In genomic region chr3:26753109-26753508, GRCh38 we compare ENCODE assay signal across 27 cellular contexts.
"Had no signal": no experiment of that assay in that cellular context is flagged by ENCODE, and none has a peak within 500 bp of the region (broad histone marks: within the 10 kb centered on the region; RNA-seq: fewer than 3 reads in every experiment).

No MANE protein-coding gene starts in this region.

- H3K4me1 Mint-ChIP-seq: activated CD4-positive, alpha-beta T cell treated with anti-CD3 and anti-CD28 coated beads for 36 hours; activated CD4-positive, alpha-beta T cell treated with anti-CD3 and anti-CD28 coated beads, Interleukin-2, amount 10 ng/mL, durations not matched to agents 24 days and 14 days; activated CD8-positive, alpha-beta memory T cell treated with anti-CD3 and anti-CD28 coated beads, Interleukin-2, amount 10 ng/mL, durations not matched to agents 7 days and 5 days had no signal

- H3K36me3 Mint-ChIP-seq: activated CD4-positive, alpha-beta memory T cell treated with anti-CD3 and anti-CD28 coated beads for 36 hours; activated CD8-positive, alpha-beta memory T cell treated with anti-CD3 and anti-CD28 coated beads, Interleukin-2, amount 10 ng/mL, durations not matched to agents 7 days and 5 days; activated naive CD8-positive, alpha-beta T cell had no signal

- DNase-seq: activated CD4-positive, alpha-beta memory T cell treated with anti-CD3 and anti-CD28 coated beads for 36 hours; activated CD4-positive, alpha-beta T cell treated with anti-CD3 and anti-CD28 coated beads for 36 hours; activated CD4-positive, alpha-beta T cell treated with anti-CD3 and anti-CD28 coated beads, Interleukin-2, amount 10 ng/mL, durations not matched to agents 24 days and 14 days; activated CD4-positive, CD25-positive, alpha-beta regulatory T cell; activated CD4-positive, CD25-positive, alpha-beta regulatory T cell treated with anti-CD3 and anti-CD28 coated beads, Interleukin-2, amount 50 U/mL, for 72 hours; activated CD8-positive, alpha-beta memory T cell treated with anti-CD3 and anti-CD28 coated beads, Interleukin-2, amount 10 ng/mL, durations not matched to agents 7 days and 5 days; activated CD8-positive, alpha-beta memory T cell treated with anti-CD3 and anti-CD28 coated beads, Interleukin-2, amount 50 U/mL, for 4 hours; activated CD8-positive, alpha-beta T cell treated with anti-CD3 and anti-CD28 coated beads, Interleukin-2, amount 10 ng/mL, durations not matched to agents 7 days and 5 days; activated effector memory CD4-positive, alpha-beta T cell treated with Interleukin-2 at 50 U/mL for 16 hours; activated gamma-delta T cell treated with Interleukin-2 at 50 U/mL for 16 hours; activated naive CD4-positive, alpha-beta T cell treated with anti-CD3 and anti-CD28 coated beads, Interleukin-2, amount 50 U/mL, for 16 hours; activated naive CD4-positive, alpha-beta T cell treated with Interleukin-2 at 50 U/mL for 16 hours; activated T-cell treated with anti-CD3 and anti-CD28 coated beads, Interleukin-2, amount 50 U/mL, for 24 hours; activated T-cell treated with anti-CD3 and anti-CD28 coated beads, Interleukin-2, amount 50 U/mL, for 72 hours; amniotic stem cell; anterior cingulate cortex; brain microvascular endothelial cell; caudate nucleus; cortex of kidney; dermis blood vessel endothelial cell; effector CD8-positive, alpha-beta T cell; esophagus squamous epithelium; foreskin melanocyte; T-helper 2 cell had no signal

- H3K27ac Mint-ChIP-seq: activated CD4-positive, alpha-beta memory T cell treated with anti-CD3 and anti-CD28 coated beads for 36 hours; activated CD4-positive, alpha-beta T cell treated with anti-CD3 and anti-CD28 coated beads for 36 hours; activated CD4-positive, alpha-beta T cell treated with anti-CD3 and anti-CD28 coated beads, Interleukin-2, amount 10 ng/mL, durations not matched to agents 24 days and 14 days; activated CD8-positive, alpha-beta memory T cell treated with anti-CD3 and anti-CD28 coated beads, Interleukin-2, amount 10 ng/mL, durations not matched to agents 7 days and 5 days; activated CD8-positive, alpha-beta T cell treated with anti-CD3 and anti-CD28 coated beads, Interleukin-2, amount 10 ng/mL, durations not matched to agents 7 days and 5 days; activated naive CD8-positive, alpha-beta T cell; activated T-cell treated with anti-CD3 and anti-CD28 coated beads, Interleukin-2, amount 50 U/mL, for 24 hours; activated T-cell treated with anti-CD3 and anti-CD28 coated beads, Interleukin-2, amount 50 U/mL, for 72 hours had no signal

- H3K4me3 ChIP-seq: esophagus squamous epithelium, gastroesophageal sphincter had no signal

- H3K27me3 Mint-ChIP-seq: activated CD4-positive, alpha-beta memory T cell treated with anti-CD3 and anti-CD28 coated beads for 36 hours; activated CD4-positive, alpha-beta T cell treated with anti-CD3 and anti-CD28 coated beads for 36 hours; activated CD4-positive, alpha-beta T cell treated with anti-CD3 and anti-CD28 coated beads, Interleukin-2, amount 10 ng/mL, durations not matched to agents 24 days and 14 days; activated CD8-positive, alpha-beta memory T cell treated with anti-CD3 and anti-CD28 coated beads, Interleukin-2, amount 10 ng/mL, durations not matched to agents 7 days and 5 days; activated naive CD8-positive, alpha-beta T cell; activated T-cell treated with anti-CD3 and anti-CD28 coated beads, Interleukin-2, amount 50 U/mL, for 24 hours had no signal

- H3K4me1 ChIP-seq: esophagus squamous epithelium had no signal

- H3K36me3 ChIP-seq: brain microvascular endothelial cell, esophagus squamous epithelium, gastroesophageal sphincter had no signal

- H3K4me3 Mint-ChIP-seq: activated CD4-positive, alpha-beta memory T cell treated with anti-CD3 and anti-CD28 coated beads for 36 hours; activated CD4-positive, alpha-beta T cell treated with anti-CD3 and anti-CD28 coated beads for 36 hours; activated CD4-positive, alpha-beta T cell treated with anti-CD3 and anti-CD28 coated beads, Interleukin-2, amount 10 ng/mL, durations not matched to agents 24 days and 14 days; activated CD8-positive, alpha-beta memory T cell treated with anti-CD3 and anti-CD28 coated beads, Interleukin-2, amount 10 ng/mL, durations not matched to agents 7 days and 5 days; activated CD8-positive, alpha-beta T cell treated with anti-CD3 and anti-CD28 coated beads, Interleukin-2, amount 10 ng/mL, durations not matched to agents 7 days and 5 days; activated naive CD8-positive, alpha-beta T cell; activated T-cell treated with anti-CD3 and anti-CD28 coated beads, Interleukin-2, amount 50 U/mL, for 24 hours; activated T-cell treated with anti-CD3 and anti-CD28 coated beads, Interleukin-2, amount 50 U/mL, for 72 hours had no signal

- H3K9me3 Mint-ChIP-seq: activated CD4-positive, alpha-beta memory T cell treated with anti-CD3 and anti-CD28 coated beads for 36 hours had no signal

- H3K27ac ChIP-seq: brain microvascular endothelial cell, epithelial cell of prostate, esophagus squamous epithelium, gastroesophageal sphincter had no signal

- ATAC-seq: activated CD4-positive, alpha-beta T cell treated with anti-CD3 and anti-CD28 coated beads for 36 hours; activated CD8-positive, alpha-beta memory T cell treated with anti-CD3 and anti-CD28 coated beads, Interleukin-2, amount 10 ng/mL, durations not matched to agents 7 days and 5 days; activated CD8-positive, alpha-beta T cell treated with anti-CD3 and anti-CD28 coated beads, Interleukin-2, amount 10 ng/mL, durations not matched to agents 7 days and 5 days; activated T-cell treated with anti-CD3 and anti-CD28 coated beads, Interleukin-2, amount 50 U/mL, for 72 hours; gastroesophageal sphincter had no signal

- H3K27me3 ChIP-seq: brain microvascular endothelial cell, esophagus squamous epithelium, gastroesophageal sphincter had no signal

- H3K9me3 ChIP-seq: esophagus squamous epithelium, gastroesophageal sphincter had no signal
